ENCODE assay signal across 14 cellular contexts in the genomic region with DNA sequence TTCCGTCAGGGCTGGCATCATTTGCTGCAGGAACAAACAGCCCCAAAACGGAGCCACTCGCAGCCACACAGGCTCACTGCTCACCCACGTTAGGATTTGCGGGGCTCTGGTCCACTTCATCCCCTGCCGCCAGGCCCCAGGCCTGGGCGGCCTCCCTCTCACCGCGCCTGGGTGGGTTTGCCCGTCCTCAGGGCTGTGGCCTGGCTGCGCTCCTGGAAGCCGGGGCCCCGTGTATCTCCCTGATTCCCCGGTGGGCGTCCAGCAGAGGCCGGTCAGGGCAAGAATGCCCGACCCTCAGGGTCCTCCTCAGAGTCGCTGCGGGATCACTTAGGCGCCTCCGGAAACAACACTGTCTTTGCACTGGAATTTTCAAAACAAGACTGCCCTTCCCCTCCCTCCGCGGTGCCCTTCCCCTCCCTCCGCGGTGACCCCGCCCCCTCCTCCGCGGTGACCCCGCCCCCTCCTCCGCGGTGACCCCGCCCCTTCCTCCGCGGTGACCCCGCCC. TPM values are rescaled to one million over a fixed set of nuclear protein-coding genes. Genes with fewer than 3 reads are reported as not detected.
DNase-seq lines count a peak whose midpoint lies in the region; ATAC-seq lines count a peak whose summit lies in the region.
"Had no signal": no experiment of that assay in that cellular context is flagged by ENCODE, and none has a peak within 500 bp of the region (broad histone marks: within the 10 kb centered on the region; RNA-seq: fewer than 3 reads in every experiment).

No MANE protein-coding gene starts in this region.

- no peaks in the 10 kb centered on the region for H3K27me3 Mint-ChIP-seq in T-cell

- peak overlapping the region in 1 of 2 donors; percentile 81 for H3K27ac Mint-ChIP-seq in T-cell

- H3K27me3 ChIP-seq in subcutaneous abdominal adipose tissue (ENCODE audit: control insufficient read depth in 5 of 5, insufficient read depth in 4 of 5, low read length in 5 of 5): peaks cover 0 to 5% (median 4%) of the 10 kb centered on the region in 5 donors
- H3K27me3 ChIP-seq: SJSA1 had no signal

- POLR2A ChIA-PET in T-cell (lab: Charles Lee): no interaction called here

- no peaks in the 10 kb centered on the region for H3K36me3 Mint-ChIP-seq in T-cell

- DNase-seq in activated naive CD4-positive, alpha-beta T cell (lab: John Stamatoyannopoulos, UW): peak in 3 of 4 experiments; percentile 26 to 50 (median 38)
- DNase-seq in activated naive CD4-positive, alpha-beta T cell treated with anti-CD3 and anti-CD28 coated beads, Interleukin-2, amount 50 U/mL, for 16 hours: no peak
- DNase-seq in T-cell (peak in 14 of 34 experiments; percentile 29 to 60 (median 37)), NCI-H1694 treated with DMSO at 0.1 percent for 48 hours (lab: John Stamatoyannopoulos, UW) (no peak), anterior cingulate cortex (lab: John Stamatoyannopoulos, UW) (no peak)
- peak; percentile 41 for DNase-seq in effector CD8-positive, alpha-beta T cell (lab: John Stamatoyannopoulos, UW)
- DNase-seq: caudate nucleus, MV-4-11, NCI-H510A, nucleus accumbens, stomach had no signal

- H3K9me3 Mint-ChIP-seq in T-cell: no peaks in the 10 kb centered on the region

- H3K9ac ChIP-seq in subcutaneous abdominal adipose tissue (ENCODE audit: low read length in 5 of 5): no peak overlapping the region

- peaks cover 0 to 11% (median 0%) of the 10 kb centered on the region in 5 donors for H3K4me1 ChIP-seq in subcutaneous abdominal adipose tissue (ENCODE audit: control insufficient read depth in 5 of 5, insufficient read depth in 5 of 5, low read length in 5 of 5)
- H3K4me1 ChIP-seq: SJSA1 had no signal

- H3K4me3 Mint-ChIP-seq in T-cell: peak overlapping the region in 2 of 3 donors; percentile 35 to 82

- peak overlapping the region in 4 of 5 donors; percentile 29 to 57 (median 48) for H3K4me3 ChIP-seq in subcutaneous abdominal adipose tissue (ENCODE audit: low read depth in 1 of 5, low read length in 5 of 5)
- H3K4me3 ChIP-seq: SJSA1 had no signal

- no peak overlapping the region for H3K27ac ChIP-seq in subcutaneous abdominal adipose tissue (ENCODE audit: low read depth, low read length)
- H3K27ac ChIP-seq: SJSA1, stomach had no signal

- CTCF ChIA-PET in T-cell (lab: Charles Lee): no interaction called here

- peak in 1 of 4 experiments; percentile 30 for ATAC-seq in T-cell (replicated peaks in 1 of 4)
- no peak for ATAC-seq in GM21529 (IDR thresholded peaks at IDR 0.05; ENCODE audit: unreplicated experiment)

- H3K36me3 ChIP-seq in subcutaneous abdominal adipose tissue (ENCODE audit: control insufficient read depth in 5 of 5, insufficient read depth in 5 of 5, low read length in 5 of 5): no peaks in the 10 kb centered on the region
- H3K36me3 ChIP-seq: SJSA1, stomach had no signal

- peaks cover 0 to 5% (median 4%) of the 10 kb centered on the region in 5 donors for H3K9me3 ChIP-seq in subcutaneous abdominal adipose tissue (ENCODE audit: control insufficient read depth in 5 of 5, low read length in 5 of 5)
- H3K9me3 ChIP-seq: SJSA1, stomach had no signal

- H3K4me1 Mint-ChIP-seq in T-cell: peaks cover 40 to 57% (median 46%) of the 10 kb centered on the region in 3 donors

RNA-seq across cellular contexts. Expression of a gene that starts 15.7 kb away (rescaled TPM):
- total RNA-seq in T-cell: 100 to 1,000 TPM in 2 of 5 donors, 10 to 100 TPM in 3; 82.1 to 114 (median 99.3) TPM

Comparison
In these comparisons a context has a peak if more than half of its experiments do, and no peak if none do; other contexts are left out.
1. DNase-seq: peak in activated naive CD4-positive, alpha-beta T cell (3 of 4) and effector CD8-positive, alpha-beta T cell (single experiment); none in activated naive CD4-positive, alpha-beta T cell treated with anti-CD3 and anti-CD28 coated beads, Interleukin-2, amount 50 U/mL, for 16 hours (single experiment), NCI-H1694 treated with DMSO at 0.1 percent for 48 hours (single experiment) and anterior cingulate cortex (0 of 58).